ENCODE assay signal across 1 cellular context in genomic region chr3:149221783-149222517, GRCh38.
A peak's percentile ranks its signal among the peaks of the same experiment; 100 is the strongest.
TF ChIP-seq lines count a peak whose summit lies in the region.

Gene CP (minus strand): TSS chr3:149221829. CDS start chr3:149221792, 37 bp downstream.

TF ChIP-seq in HepG2, 621 proteins besides CTCF, POLR2A, EP300 and RAD21 (continued from another document and continues in another):
- TF ChIP-seq ZFAT (CRISPR knock-in tag; conservative IDR thresholded peaks at IDR 0.05) = no peak
- no peak for TF ChIP-seq NKX3-1 (CRISPR knock-in tag; IDR thresholded peaks at IDR 0.05)
- peak; percentile 92 for TF ChIP-seq BRD4 (CRISPR knock-in tag; IDR thresholded peaks at IDR 0.05)
- no peak for TF ChIP-seq ZNF501 (CRISPR knock-in tag; IDR thresholded peaks at IDR 0.05)
- TF ChIP-seq FOSL1 (CRISPR knock-in tag; IDR thresholded peaks at IDR 0.05; ENCODE audit: borderline replicate concordance) = no peak
- no peak for TF ChIP-seq KDM4B (CRISPR knock-in tag; IDR thresholded peaks at IDR 0.05)
- no peak for TF ChIP-seq ZNF616 (CRISPR knock-in tag; IDR thresholded peaks at IDR 0.05; ENCODE audit: low read depth)
- peak; percentile 70 for TF ChIP-seq POLR2AphosphoS5 (IDR thresholded peaks at IDR 0.05; ENCODE audit: low read depth, low read length)
- TF ChIP-seq PHF21A (CRISPR knock-in tag; IDR thresholded peaks at IDR 0.05) = no peak
- TF ChIP-seq MTA3 (CRISPR knock-in tag; IDR thresholded peaks at IDR 0.05) = no peak
- TF ChIP-seq KDM5A (IDR thresholded peaks at IDR 0.05; ENCODE audit: borderline replicate concordance, low read length) = peak; percentile 54; the same call in 1 of the 2 replicates
- no peak for TF ChIP-seq YY1 (IDR thresholded peaks at IDR 0.05; ENCODE audit: insufficient read depth, insufficient replicate concordance, low read depth, low read length)
- no peak for TF ChIP-seq SALL2 (CRISPR knock-in tag; IDR thresholded peaks at IDR 0.05)
- TF ChIP-seq MATR3 (CRISPR knock-in tag; IDR thresholded peaks at IDR 0.05) = no peak
- TF ChIP-seq ZNF800 (CRISPR knock-in tag; IDR thresholded peaks at IDR 0.05) = no peak
- TF ChIP-seq YEATS2 (CRISPR knock-in tag; IDR thresholded peaks at IDR 0.05; ENCODE audit: borderline replicate concordance) = peak; percentile 26; the same call in 1 of the 2 replicates
- TF ChIP-seq ZNF839 (CRISPR knock-in tag; IDR thresholded peaks at IDR 0.05; ENCODE audit: borderline replicate concordance) = no peak
- peak; percentile 52; the same call in 1 of the 2 replicates for TF ChIP-seq SALL1 (CRISPR knock-in tag; IDR thresholded peaks at IDR 0.05)
- TF ChIP-seq KDM2A (CRISPR knock-in tag; IDR thresholded peaks at IDR 0.05; ENCODE audit: borderline replicate concordance, low read depth) = no peak
- no peak for TF ChIP-seq ZNF703 (CRISPR knock-in tag; IDR thresholded peaks at IDR 0.05; ENCODE audit: borderline replicate concordance)
- TF ChIP-seq SOX6 (IDR thresholded peaks at IDR 0.05) = no peak
- TF ChIP-seq SOX6 (CRISPR knock-in tag; IDR thresholded peaks at IDR 0.05) = peak; percentile 98
- TF ChIP-seq RBFOX2 (IDR thresholded peaks at IDR 0.05; ENCODE audit: low read depth, low read length) = peak; percentile 63
- no peak for TF ChIP-seq ELK4 (CRISPR knock-in tag; IDR thresholded peaks at IDR 0.05; ENCODE audit: borderline replicate concordance)
- no peak for TF ChIP-seq ARNTL (CRISPR knock-in tag; IDR thresholded peaks at IDR 0.05)
- no peak for TF ChIP-seq ZNF777 (CRISPR knock-in tag; IDR thresholded peaks at IDR 0.05)
- TF ChIP-seq CREM (IDR thresholded peaks at IDR 0.05) = peak; percentile 72
- no peak for TF ChIP-seq CREM (CRISPR knock-in tag; IDR thresholded peaks at IDR 0.05)
- no peak for TF ChIP-seq CREB3 (CRISPR knock-in tag; IDR thresholded peaks at IDR 0.05)
- TF ChIP-seq SRF (IDR thresholded peaks at IDR 0.05; ENCODE audit: low read depth, low read length) = no peak
- 0 out of 2 replicates have a peak, but pooled peaks have one; percentile 17 for TF ChIP-seq SP5 (CRISPR knock-in tag; IDR thresholded peaks at IDR 0.05; ENCODE audit: borderline replicate concordance, low read depth)
- no peak for TF ChIP-seq ZBTB10 (CRISPR knock-in tag; IDR thresholded peaks at IDR 0.05; ENCODE audit: borderline replicate concordance)
- TF ChIP-seq ZNF646 (CRISPR knock-in tag; IDR thresholded peaks at IDR 0.05) = peak; percentile 48; the same call in 1 of the 2 replicates
- no peak for TF ChIP-seq ATF6 (CRISPR knock-in tag; conservative IDR thresholded peaks at IDR 0.05)
- TF ChIP-seq ZC3H13 (CRISPR knock-in tag; IDR thresholded peaks at IDR 0.05) = no peak
- no peak for TF ChIP-seq GFI1 (CRISPR knock-in tag; IDR thresholded peaks at IDR 0.05; ENCODE audit: borderline replicate concordance)
- no peak for TF ChIP-seq TRAFD1 (CRISPR knock-in tag; IDR thresholded peaks at IDR 0.05; ENCODE audit: borderline replicate concordance)
- TF ChIP-seq ZMAT5 (CRISPR knock-in tag; IDR thresholded peaks at IDR 0.05; ENCODE audit: borderline replicate concordance, low read depth) = no peak
- TF ChIP-seq ELF4 (CRISPR knock-in tag; IDR thresholded peaks at IDR 0.05; ENCODE audit: borderline replicate concordance) = 0 out of 2 replicates have a peak, but pooled peaks have one; percentile 48
- TF ChIP-seq GRHL1 (CRISPR knock-in tag; conservative IDR thresholded peaks at IDR 0.05) = no peak
- TF ChIP-seq GATAD1 (CRISPR knock-in tag; IDR thresholded peaks at IDR 0.05) = peak; percentile 31; the same call in 1 of the 2 replicates
- TF ChIP-seq GTF3A (CRISPR knock-in tag; conservative IDR thresholded peaks at IDR 0.05) = no peak
- TF ChIP-seq ADNP (CRISPR knock-in tag; IDR thresholded peaks at IDR 0.05) = no peak
- TF ChIP-seq ZNF878 (CRISPR knock-in tag; IDR thresholded peaks at IDR 0.05) = no peak
- TF ChIP-seq SNRNP70 (IDR thresholded peaks at IDR 0.05; ENCODE audit: low read depth, low read length) = no peak
- no peak for TF ChIP-seq ZMYM3 (CRISPR knock-in tag; IDR thresholded peaks at IDR 0.05)
- TF ChIP-seq ZNF850 (CRISPR knock-in tag; conservative IDR thresholded peaks at IDR 0.05) = no peak
- no peak for TF ChIP-seq EED (CRISPR knock-in tag; IDR thresholded peaks at IDR 0.05)
- no peak for TF ChIP-seq GZF1 (CRISPR knock-in tag; IDR thresholded peaks at IDR 0.05)
- TF ChIP-seq CCAR2 (optimal IDR thresholded peaks at IDR 0.05; ENCODE audit: low read depth, low read length) = no peak
